In the genomic region with DNA sequence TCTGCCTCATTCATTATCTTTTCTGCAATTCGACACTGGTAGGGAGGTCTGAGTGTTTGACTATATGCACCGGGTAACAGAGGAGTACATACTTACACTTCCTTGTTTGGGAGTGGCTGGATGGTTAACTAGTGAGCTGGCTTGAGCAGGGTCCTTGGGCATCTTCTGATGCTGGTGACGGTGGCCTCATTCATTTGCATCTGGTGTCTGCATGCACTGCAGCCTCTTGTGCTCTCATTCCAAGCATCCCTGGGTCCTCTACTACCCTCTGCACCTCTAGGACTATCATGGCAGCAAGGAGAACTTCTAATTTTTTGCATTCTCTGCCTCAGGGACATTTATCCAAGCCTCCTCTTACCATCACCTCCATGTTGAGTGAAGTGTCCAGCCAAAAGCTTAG, we compare ENCODE assay signal across 20 cellular contexts.
"Had no signal": no experiment of that assay in that cellular context is flagged by ENCODE, and none has a peak within 500 bp of the region (broad histone marks: within the 10 kb centered on the region; RNA-seq: fewer than 3 reads in every experiment).

No MANE protein-coding gene starts in this region.

- H3K9me3 ChIP-seq: lower lobe of right lung, thoracic aorta, upper lobe of left lung had no signal

- H3K4me3 ChIP-seq: lower lobe of right lung, neural progenitor cell, smooth muscle cell, thoracic aorta, upper lobe of left lung had no signal

- H3K27ac ChIP-seq: foreskin keratinocyte, lower lobe of right lung, neural progenitor cell, thoracic aorta, upper lobe of left lung had no signal

- FAIRE-seq: kidney had no signal

- H3K27me3 ChIP-seq: foreskin keratinocyte, neural progenitor cell, upper lobe of left lung had no signal

- H3K36me3 ChIP-seq: lower lobe of right lung, neural progenitor cell, thoracic aorta, upper lobe of left lung had no signal

- H3K4me1 ChIP-seq: foreskin keratinocyte, lower lobe of right lung, neural progenitor cell, upper lobe of left lung had no signal

- DNase-seq: activated CD4-positive, alpha-beta memory T cell treated with anti-CD3 and anti-CD28 coated beads for 36 hours; activated CD4-positive, alpha-beta T cell treated with anti-CD3 and anti-CD28 coated beads for 48 hours; activated effector memory CD4-positive, alpha-beta T cell treated with anti-CD3 and anti-CD28 coated beads, Interleukin-2, amount 50 U/mL, for 16 hours; activated naive CD4-positive, alpha-beta T cell treated with anti-CD3 and anti-CD28 coated beads, Interleukin-2, amount 10 ng/mL, durations not matched to agents 7 days and 5 days; activated T-cell treated with anti-CD3 and anti-CD28 coated beads, Interleukin-2, amount 50 U/mL, for 72 hours; anterior cingulate cortex; caudate nucleus; effector CD8-positive, alpha-beta T cell; foreskin keratinocyte; kidney; lower lobe of right lung; naive thymus-derived CD8-positive, alpha-beta T cell; posterior cingulate gyrus; stimulated activated CD4-positive, alpha-beta T cell treated with anti-CD3 and anti-CD28 coated beads, Interleukin-2, amount 100 ng/mL, for 48 hours; stimulated activated CD8-positive, alpha-beta memory T cell treated with anti-CD3 and anti-CD28 coated beads, Interleukin-4, amount 100 ng/mL, for 48 hours; stimulated activated naive B cell treated with anti-CD40 and anti-IgM and Interleukin-4, amounts not matched to agents 10 μg/mL and 1 μg/mL and 100 μg/mL, for 72 hours; upper lobe of left lung had no signal
